In the genomic region with DNA sequence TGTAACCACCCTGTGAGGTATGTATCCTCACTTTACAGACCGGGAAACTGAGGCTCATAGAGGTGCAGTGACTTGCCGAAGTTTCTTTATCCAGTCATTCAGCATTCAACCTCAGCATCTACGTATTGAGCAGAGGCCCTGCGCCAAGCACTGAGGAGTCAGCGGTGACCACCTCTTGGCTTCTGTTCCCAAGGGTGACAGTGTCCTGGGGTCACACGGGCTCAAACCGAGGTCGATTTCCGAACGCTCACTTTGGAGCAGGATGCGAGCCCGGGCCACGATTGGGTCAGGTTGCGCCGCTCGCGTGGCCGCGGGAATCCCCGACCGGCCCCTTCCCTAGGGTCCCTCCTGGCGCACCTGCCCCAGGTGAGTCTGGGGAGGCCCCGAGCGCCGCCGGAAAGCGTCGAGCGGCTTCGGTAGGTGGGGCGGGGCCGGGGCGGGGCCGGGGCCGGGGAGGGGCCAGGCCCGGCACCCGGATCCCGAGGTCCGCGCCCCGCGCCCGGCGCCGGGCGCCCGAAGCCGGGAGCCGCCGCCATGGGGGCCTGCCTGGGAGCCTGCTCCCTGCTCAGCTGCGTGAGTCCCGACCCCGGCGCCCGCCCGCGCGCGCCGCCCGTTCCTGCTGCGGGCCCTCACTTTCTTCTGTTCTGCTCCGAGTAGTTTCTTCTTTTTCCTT, we compare ENCODE assay signal across 1 cellular context.
TF ChIP-seq lines count a peak whose summit lies in the region.

A gene (plus strand): TSS at position 482 of the 673 bp plus-strand sequence. CDS start 53 bp downstream, at position 535.

TF ChIP-seq in liver, 16 proteins besides CTCF, POLR2A, EP300 and RAD21 (continued from another document):
- TF ChIP-seq, protein P1, sequence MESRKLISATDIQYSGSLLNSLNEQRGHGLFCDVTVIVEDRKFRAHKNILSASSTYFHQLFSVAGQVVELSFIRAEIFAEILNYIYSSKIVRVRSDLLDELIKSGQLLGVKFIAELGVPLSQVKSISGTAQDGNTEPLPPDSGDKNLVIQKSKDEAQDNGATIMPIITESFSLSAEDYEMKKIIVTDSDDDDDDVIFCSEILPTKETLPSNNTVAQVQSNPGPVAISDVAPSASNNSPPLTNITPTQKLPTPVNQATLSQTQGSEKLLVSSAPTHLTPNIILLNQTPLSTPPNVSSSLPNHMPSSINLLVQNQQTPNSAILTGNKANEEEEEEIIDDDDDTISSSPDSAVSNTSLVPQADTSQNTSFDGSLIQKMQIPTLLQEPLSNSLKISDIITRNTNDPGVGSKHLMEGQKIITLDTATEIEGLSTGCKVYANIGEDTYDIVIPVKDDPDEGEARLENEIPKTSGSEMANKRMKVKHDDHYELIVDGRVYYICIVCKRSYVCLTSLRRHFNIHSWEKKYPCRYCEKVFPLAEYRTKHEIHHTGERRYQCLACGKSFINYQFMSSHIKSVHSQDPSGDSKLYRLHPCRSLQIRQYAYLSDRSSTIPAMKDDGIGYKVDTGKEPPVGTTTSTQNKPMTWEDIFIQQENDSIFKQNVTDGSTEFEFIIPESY (IDR thresholded peaks at IDR 0.05): no peak
- TF ChIP-seq NR2F2 (IDR thresholded peaks at IDR 0.05) (no peak), GABPA (IDR thresholded peaks at IDR 0.05 in 1 of 2, conservative IDR thresholded peaks at IDR 0.05 in 1 of 2) (no peak), HNF4A (conservative IDR thresholded peaks at IDR 0.05) (no peak), FOXA1 (IDR thresholded peaks at IDR 0.05) (no peak), RXRA (IDR thresholded peaks at IDR 0.05) (no peak)
